ENCODE assay signal across 1 cellular context in the genomic region with DNA sequence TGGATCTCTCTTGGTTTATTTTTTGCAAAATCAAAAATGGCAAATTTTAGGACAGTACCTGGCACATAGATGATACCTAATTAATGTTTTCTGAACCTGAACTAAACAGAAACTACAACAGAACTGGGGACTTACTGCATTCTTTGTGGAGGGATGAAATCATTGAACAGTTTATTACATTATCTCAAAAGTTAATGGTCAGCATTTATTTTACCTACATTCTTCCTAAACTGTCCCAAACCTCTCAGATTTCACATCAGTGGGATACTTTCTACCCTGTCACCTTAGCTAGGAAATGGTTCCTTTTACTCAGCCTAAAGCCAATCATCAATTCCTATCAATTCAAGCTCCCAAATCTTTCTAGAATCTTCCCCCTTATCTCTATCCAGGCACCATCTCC.
TF ChIP-seq lines count a peak whose summit lies in the region.

No MANE protein-coding gene starts in this region.

TF ChIP-seq in HepG2, 621 proteins besides CTCF, POLR2A, EP300 and RAD21:
- TF ChIP-seq AKAP8 (CRISPR knock-in tag; IDR thresholded peaks at IDR 0.05) (no peak), MAFK (conservative IDR thresholded peaks at IDR 0.05 in 1 of 2, IDR thresholded peaks at IDR 0.05 in 1 of 2; ENCODE audit: low read length in 2 of 2) (peak; percentile 84 to 89), MAFF (IDR thresholded peaks at IDR 0.05; ENCODE audit: low read depth, low read length) (peak; percentile 79), MXD4 (CRISPR knock-in tag; IDR thresholded peaks at IDR 0.05) (no peak)
- TF ChIP-seq, protein P1, sequence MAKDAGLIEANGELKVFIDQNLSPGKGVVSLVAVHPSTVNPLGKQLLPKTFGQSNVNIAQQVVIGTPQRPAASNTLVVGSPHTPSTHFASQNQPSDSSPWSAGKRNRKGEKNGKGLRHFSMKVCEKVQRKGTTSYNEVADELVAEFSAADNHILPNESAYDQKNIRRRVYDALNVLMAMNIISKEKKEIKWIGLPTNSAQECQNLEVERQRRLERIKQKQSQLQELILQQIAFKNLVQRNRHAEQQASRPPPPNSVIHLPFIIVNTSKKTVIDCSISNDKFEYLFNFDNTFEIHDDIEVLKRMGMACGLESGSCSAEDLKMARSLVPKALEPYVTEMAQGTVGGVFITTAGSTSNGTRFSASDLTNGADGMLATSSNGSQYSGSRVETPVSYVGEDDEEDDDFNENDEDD (CRISPR knock-in tag; IDR thresholded peaks at IDR 0.05; ENCODE audit: borderline replicate concordance) = no peak
